Comparison of ENCODE assay signal across 1 cellular context in genomic region chr5:72166070-72166979, GRCh38.
TF ChIP-seq lines count a peak whose summit lies in the region.

No MANE protein-coding gene starts in this region.

TF ChIP-seq in K562, 482 proteins besides CTCF, POLR2A, EP300 and RAD21 (continued from another document and continues in another):
- no peak for TF ChIP-seq AFF1 (IDR thresholded peaks at IDR 0.05; ENCODE audit: low read depth in 1 of 2, partially characterized antibody in 2 of 2)
- peak; percentile 93 for TF ChIP-seq TEAD4 (IDR thresholded peaks at IDR 0.05; ENCODE audit: low read length)
- TF ChIP-seq TEAD4 (CRISPR knock-in tag; IDR thresholded peaks at IDR 0.05; ENCODE audit: borderline replicate concordance), result no peak
- no peak for TF ChIP-seq SRSF7 (optimal IDR thresholded peaks at IDR 0.05; ENCODE audit: low read depth, low read length)
- peak; percentile 90 for TF ChIP-seq HDAC3 (IDR thresholded peaks at IDR 0.05; ENCODE audit: borderline replicate concordance, partially characterized antibody)
- TF ChIP-seq NR4A1 (CRISPR knock-in tag; IDR thresholded peaks at IDR 0.05), result no peak
- TF ChIP-seq NR4A1 (tag; IDR thresholded peaks at IDR 0.05), result no peak; the same call in 1 of the 2 replicates
- TF ChIP-seq NCOA4 (IDR thresholded peaks at IDR 0.05; ENCODE audit: partially characterized antibody), result no peak
- TF ChIP-seq NFE2 (IDR thresholded peaks at IDR 0.05; ENCODE audit: low read depth), result no peak
- TF ChIP-seq HEY1 (CRISPR knock-in tag; IDR thresholded peaks at IDR 0.05; ENCODE audit: borderline replicate concordance), result no peak
- TF ChIP-seq TBL1XR1 (IDR thresholded peaks at IDR 0.05; ENCODE audit: low read length in 2 of 2), result peak; percentile 85 to 88; a peak in 3 of 4 replicates
- TF ChIP-seq KHSRP (IDR thresholded peaks at IDR 0.05), result no peak
- TF ChIP-seq ZSCAN29 (IDR thresholded peaks at IDR 0.05), result no peak
- no peak for TF ChIP-seq GATAD2A (IDR thresholded peaks at IDR 0.05)
- no peak for TF ChIP-seq RBM25 (IDR thresholded peaks at IDR 0.05; ENCODE audit: low read depth, low read length, severe bottlenecking)
- 0 out of 2 replicates have a peak, but pooled peaks have one; percentile 54 for TF ChIP-seq LEF1 (IDR thresholded peaks at IDR 0.05)
- TF ChIP-seq XRCC3 (IDR thresholded peaks at IDR 0.05), result no peak
- no peak for TF ChIP-seq ZZZ3 (IDR thresholded peaks at IDR 0.05)
- TF ChIP-seq SNRNP70 (optimal IDR thresholded peaks at IDR 0.05; ENCODE audit: low read depth, low read length), result no peak
- TF ChIP-seq ZNF140 (CRISPR knock-in tag; IDR thresholded peaks at IDR 0.05), result no peak
- no peak for TF ChIP-seq PATZ1 (CRISPR knock-in tag; IDR thresholded peaks at IDR 0.05; ENCODE audit: borderline replicate concordance)
- peak; percentile 83 for TF ChIP-seq STAT5A (IDR thresholded peaks at IDR 0.05; ENCODE audit: borderline replicate concordance, low read length)
- TF ChIP-seq MXI1 (IDR thresholded peaks at IDR 0.05; ENCODE audit: low read depth, low read length), result 0 out of 2 replicates have a peak, but pooled peaks have one; percentile 63
- TF ChIP-seq ZNF280A (IDR thresholded peaks at IDR 0.05; ENCODE audit: low read depth, partially characterized antibody), result no peak
- peak; percentile 99 for TF ChIP-seq CBFA2T3 (IDR thresholded peaks at IDR 0.05)
- no peak for TF ChIP-seq HOMEZ (CRISPR knock-in tag; IDR thresholded peaks at IDR 0.05)
- TF ChIP-seq SRF (CRISPR knock-in tag; IDR thresholded peaks at IDR 0.05), result peak in 1 of 2 experiments; percentile 24; a peak in 1 of 4 replicates
- no peak for TF ChIP-seq ZNF551 (CRISPR knock-in tag; IDR thresholded peaks at IDR 0.05)
- no peak for TF ChIP-seq PBX2 (CRISPR knock-in tag; IDR thresholded peaks at IDR 0.05; ENCODE audit: low read depth)
- TF ChIP-seq PBX2 (tag; conservative IDR thresholded peaks at IDR 0.05; ENCODE audit: low read depth), result no peak
- TF ChIP-seq TRIM28 (IDR thresholded peaks at IDR 0.05), result 0 out of 2 replicates have a peak, but pooled peaks have one; percentile 16
- TF ChIP-seq DMBX1 (CRISPR knock-in tag; IDR thresholded peaks at IDR 0.05; ENCODE audit: borderline replicate concordance), result 0 out of 2 replicates have a peak, but pooled peaks have one; percentile 68
- peak; percentile 91; the same call in 1 of the 2 replicates for TF ChIP-seq CC2D1A (IDR thresholded peaks at IDR 0.05)
- TF ChIP-seq MAFK (IDR thresholded peaks at IDR 0.05; ENCODE audit: low read length), result no peak
- no peak for TF ChIP-seq PHF21A (IDR thresholded peaks at IDR 0.05; ENCODE audit: borderline replicate concordance, low read depth)
- TF ChIP-seq CREB3L1 (IDR thresholded peaks at IDR 0.05; ENCODE audit: borderline replicate concordance, low read depth), result 0 out of 2 replicates have a peak, but pooled peaks have one; percentile 46
- no peak for TF ChIP-seq FOXA3 (CRISPR knock-in tag; conservative IDR thresholded peaks at IDR 0.05 in 1 of 2, IDR thresholded peaks at IDR 0.05 in 1 of 2)
- TF ChIP-seq PCBP2 (IDR thresholded peaks at IDR 0.05; ENCODE audit: low read depth, low read length, poor library complexity, severe bottlenecking), result no peak
- no peak; the same call in 1 of the 2 replicates for TF ChIP-seq BHLHE40 (IDR thresholded peaks at IDR 0.05; ENCODE audit: low read length)
- TF ChIP-seq ZFP36 (IDR thresholded peaks at IDR 0.05; ENCODE audit: low read depth, low read length, partially characterized antibody), result no peak
- TF ChIP-seq CBFB (CRISPR knock-in tag; IDR thresholded peaks at IDR 0.05), result no peak
- peak; percentile 35; the same call in 1 of the 2 replicates for TF ChIP-seq MYNN (IDR thresholded peaks at IDR 0.05)
- TF ChIP-seq MYNN (CRISPR knock-in tag; IDR thresholded peaks at IDR 0.05), result no peak
- TF ChIP-seq ZFP30 (CRISPR knock-in tag; IDR thresholded peaks at IDR 0.05; ENCODE audit: borderline replicate concordance), result no peak
- no peak for TF ChIP-seq TEAD2 (tag; IDR thresholded peaks at IDR 0.05)
- peak; percentile 96 for TF ChIP-seq ARID1B (IDR thresholded peaks at IDR 0.05)
- TF ChIP-seq PTRF (tag; IDR thresholded peaks at IDR 0.05), result no peak
- TF ChIP-seq ZNF644 (tag; IDR thresholded peaks at IDR 0.05; ENCODE audit: low read depth), result no peak
- no peak for TF ChIP-seq PHF8 (IDR thresholded peaks at IDR 0.05; ENCODE audit: borderline replicate concordance, low read length)
- no peak for TF ChIP-seq ATF2 (CRISPR knock-in tag; IDR thresholded peaks at IDR 0.05)
- no peak for TF ChIP-seq RFX7 (CRISPR knock-in tag; IDR thresholded peaks at IDR 0.05)
- no peak for TF ChIP-seq SUPT5H (IDR thresholded peaks at IDR 0.05)
- TF ChIP-seq TFE3 (CRISPR knock-in tag; IDR thresholded peaks at IDR 0.05), result no peak
- no peak for TF ChIP-seq SRSF1 (IDR thresholded peaks at IDR 0.05; ENCODE audit: low read depth, low read length)
